1 cellular context compared by ENCODE assay signal in genomic region chr2:27322766-27323591, GRCh38.
TF ChIP-seq lines count a peak whose summit lies in the region.

MPV17 (minus strand) TSS chr2:27323097; CDS start chr2:27322517, 580 bp downstream.

TF ChIP-seq in GM12878, 131 proteins besides CTCF, POLR2A, EP300 and RAD21 (continued from another document and continues in another):
- TF ChIP-seq SMAD5 (IDR thresholded peaks at IDR 0.05; ENCODE audit: low read depth) (peak; percentile 95), JUND (IDR thresholded peaks at IDR 0.05; ENCODE audit: low read depth, low read length) (0 out of 2 replicates have a peak, but pooled peaks have one; percentile 3), POU2F2 (IDR thresholded peaks at IDR 0.05; ENCODE audit: borderline replicate concordance, low read depth, low read length) (peak; percentile 68; the same call in 2 of the 3 replicates), ZZZ3 (IDR thresholded peaks at IDR 0.05; ENCODE audit: control insufficient read depth, insufficient read length, low read depth) (no peak), KLF5 (IDR thresholded peaks at IDR 0.05; ENCODE audit: partially characterized antibody) (peak; percentile 30), PML (IDR thresholded peaks at IDR 0.05; ENCODE audit: low read length) (peak; percentile 97), IKZF1 (conservative IDR thresholded peaks at IDR 0.05) (peak; percentile 53), RUNX3 (IDR thresholded peaks at IDR 0.05; ENCODE audit: low read length) (peak; percentile 88), ASH2L (IDR thresholded peaks at IDR 0.05; ENCODE audit: borderline replicate concordance, low read depth) (no peak), NFIC (IDR thresholded peaks at IDR 0.05; ENCODE audit: low read depth, low read length) (peak; percentile 38; the same call in 1 of the 2 replicates), TCF12 (IDR thresholded peaks at IDR 0.05; ENCODE audit: low read depth, low read length) (no peak), SRF (IDR thresholded peaks at IDR 0.05; ENCODE audit: low read depth in 2 of 2, low read length in 2 of 2) (no peak), RFX5 (IDR thresholded peaks at IDR 0.05; ENCODE audit: low read depth, low read length) (no peak), TCF7 (IDR thresholded peaks at IDR 0.05; ENCODE audit: borderline replicate concordance) (0 out of 2 replicates have a peak, but pooled peaks have one; percentile 4), ZNF207 (IDR thresholded peaks at IDR 0.05; ENCODE audit: borderline replicate concordance) (0 out of 2 replicates have a peak, but pooled peaks have one; percentile 29), GATAD2B (conservative IDR thresholded peaks at IDR 0.05; ENCODE audit: low read depth) (peak; percentile 33; the same call in 1 of the 2 replicates), ZBTB33 (IDR thresholded peaks at IDR 0.05) (no peak), CHD1 (IDR thresholded peaks at IDR 0.05; ENCODE audit: low read depth, low read length) (no peak), ZNF384 (IDR thresholded peaks at IDR 0.05; ENCODE audit: borderline replicate concordance, low read depth, low read length) (no peak), HDAC6 (IDR thresholded peaks at IDR 0.05; ENCODE audit: unreplicated experiment) (peak; percentile 51), USF1 (IDR thresholded peaks at IDR 0.05; ENCODE audit: borderline replicate concordance, extremely low read length, insufficient read depth, low read depth, low read length) (peak; percentile 96), MTA2 (IDR thresholded peaks at IDR 0.05; ENCODE audit: low read depth) (no peak), PAX8 (IDR thresholded peaks at IDR 0.05) (no peak), USF2 (IDR thresholded peaks at IDR 0.05; ENCODE audit: borderline replicate concordance, low read depth, low read length) (peak; percentile 92), MXI1 (IDR thresholded peaks at IDR 0.05; ENCODE audit: low read depth, low read length) (peak; percentile 93), CHD4 (IDR thresholded peaks at IDR 0.05) (no peak), FOXM1 (IDR thresholded peaks at IDR 0.05; ENCODE audit: low read depth, low read length) (no peak; the same call in 1 of the 2 replicates), MAX (IDR thresholded peaks at IDR 0.05; ENCODE audit: low read depth, low read length) (peak; percentile 93), ZNF687 (IDR thresholded peaks at IDR 0.05) (peak; percentile 73; the same call in 1 of the 2 replicates), BCL3 (IDR thresholded peaks at IDR 0.05; ENCODE audit: borderline replicate concordance, insufficient read depth, low read depth, low read length, poor library complexity, severe bottlenecking) (peak; percentile 72), CEBPB (IDR thresholded peaks at IDR 0.05; ENCODE audit: borderline replicate concordance in 1 of 2, low read depth in 2 of 2, low read length in 2 of 2) (no peak), FOXK2 (IDR thresholded peaks at IDR 0.05) (peak; percentile 42; the same call in 1 of the 2 replicates), BMI1 (IDR thresholded peaks at IDR 0.05; ENCODE audit: borderline replicate concordance) (no peak), HCFC1 (IDR thresholded peaks at IDR 0.05; ENCODE audit: low read length) (peak; percentile 67), KAT2A (conservative IDR thresholded peaks at IDR 0.05; ENCODE audit: control insufficient read depth, low read depth, low read length) (no peak), ZBED1 (IDR thresholded peaks at IDR 0.05; ENCODE audit: borderline replicate concordance) (peak; percentile 84; the same call in 1 of the 2 replicates), SMC3 (IDR thresholded peaks at IDR 0.05; ENCODE audit: borderline replicate concordance, low read length) (0 out of 2 replicates have a peak, but pooled peaks have one; percentile 4), MTA3 (IDR thresholded peaks at IDR 0.05; ENCODE audit: borderline replicate concordance, low read length) (peak; percentile 87; the same call in 1 of the 2 replicates), YBX1 (IDR thresholded peaks at IDR 0.05) (no peak), ZNF592 (IDR thresholded peaks at IDR 0.05) (no peak), BHLHE40 (IDR thresholded peaks at IDR 0.05; ENCODE audit: borderline replicate concordance in 1 of 2, low read depth in 2 of 2, low read length in 1 of 2) (peak; percentile 98 to 99), CREM (IDR thresholded peaks at IDR 0.05; ENCODE audit: low read depth) (peak; percentile 63; the same call in 1 of the 2 replicates), CREB1 (IDR thresholded peaks at IDR 0.05; ENCODE audit: low read depth) (peak; percentile 52; the same call in 1 of the 2 replicates), BACH1 (IDR thresholded peaks at IDR 0.05; ENCODE audit: borderline replicate concordance) (peak; percentile 32; the same call in 1 of the 2 replicates), EZH2 (IDR thresholded peaks at IDR 0.05; ENCODE audit: borderline replicate concordance, control insufficient read depth, low read depth, low read length) (no peak)
- TF ChIP-seq, protein P1, sequence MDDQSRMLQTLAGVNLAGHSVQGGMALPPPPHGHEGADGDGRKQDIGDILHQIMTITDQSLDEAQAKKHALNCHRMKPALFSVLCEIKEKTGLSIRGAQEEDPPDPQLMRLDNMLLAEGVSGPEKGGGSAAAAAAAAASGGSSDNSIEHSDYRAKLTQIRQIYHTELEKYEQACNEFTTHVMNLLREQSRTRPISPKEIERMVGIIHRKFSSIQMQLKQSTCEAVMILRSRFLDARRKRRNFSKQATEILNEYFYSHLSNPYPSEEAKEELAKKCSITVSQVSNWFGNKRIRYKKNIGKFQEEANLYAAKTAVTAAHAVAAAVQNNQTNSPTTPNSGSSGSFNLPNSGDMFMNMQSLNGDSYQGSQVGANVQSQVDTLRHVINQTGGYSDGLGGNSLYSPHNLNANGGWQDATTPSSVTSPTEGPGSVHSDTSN (IDR thresholded peaks at IDR 0.05; ENCODE audit: insufficient replicate concordance, low read depth, low read length) = peak; percentile 89
- TF ChIP-seq, protein P2, sequence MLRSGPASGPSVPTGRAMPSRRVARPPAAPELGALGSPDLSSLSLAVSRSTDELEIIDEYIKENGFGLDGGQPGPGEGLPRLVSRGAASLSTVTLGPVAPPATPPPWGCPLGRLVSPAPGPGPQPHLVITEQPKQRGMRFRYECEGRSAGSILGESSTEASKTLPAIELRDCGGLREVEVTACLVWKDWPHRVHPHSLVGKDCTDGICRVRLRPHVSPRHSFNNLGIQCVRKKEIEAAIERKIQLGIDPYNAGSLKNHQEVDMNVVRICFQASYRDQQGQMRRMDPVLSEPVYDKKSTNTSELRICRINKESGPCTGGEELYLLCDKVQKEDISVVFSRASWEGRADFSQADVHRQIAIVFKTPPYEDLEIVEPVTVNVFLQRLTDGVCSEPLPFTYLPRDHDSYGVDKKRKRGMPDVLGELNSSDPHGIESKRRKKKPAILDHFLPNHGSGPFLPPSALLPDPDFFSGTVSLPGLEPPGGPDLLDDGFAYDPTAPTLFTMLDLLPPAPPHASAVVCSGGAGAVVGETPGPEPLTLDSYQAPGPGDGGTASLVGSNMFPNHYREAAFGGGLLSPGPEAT (IDR thresholded peaks at IDR 0.05; ENCODE audit: low read depth) = peak; percentile 81
